ENCODE assay signal across 22 cellular contexts in genomic region chr2:168793596-168793995, GRCh38. TPM values are rescaled to one million over a fixed set of nuclear protein-coding genes. Genes with fewer than 3 reads are reported as not detected.
"Had no signal": no experiment of that assay in that cellular context is flagged by ENCODE, and none has a peak within 500 bp of the region (broad histone marks: within the 10 kb centered on the region; RNA-seq: fewer than 3 reads in every experiment).

No MANE protein-coding gene starts in this region.

- H3K4me3 ChIP-seq: dorsolateral prefrontal cortex, lung, mucosa of descending colon, neural progenitor cell, right lobe of liver, smooth muscle cell, suprapubic skin, transverse colon, upper lobe of right lung, uterus had no signal

- DNase-seq: dorsolateral prefrontal cortex; effector CD4-positive, alpha-beta T cell; head of caudate nucleus; kidney; mesenchymal stem cell; mucosa of descending colon; naive B cell; right lobe of liver; stimulated activated CD4-positive, alpha-beta T cell treated with anti-CD3 and anti-CD28 coated beads, Interleukin-12 subunit alpha, Interleukin-12 subunit beta, amount 100 ng/mL, for 4 hours; stimulated activated CD4-positive, alpha-beta T cell treated with anti-CD3 and anti-CD28 coated beads, Interleukin-1b, Interleukin-23, amount 100 ng/mL, for 48 hours; stimulated activated CD4-positive, alpha-beta T cell treated with anti-CD3 and anti-CD28 coated beads, Interleukin-4, amount 100 ng/mL, for 1 hour; stimulated activated CD8-positive, alpha-beta memory T cell treated with anti-CD3 and anti-CD28 coated beads, Interleukin-4, amount 100 ng/mL, for 48 hours; stimulated activated naive CD4-positive, alpha-beta T cell; stimulated activated naive CD8-positive, alpha-beta T cell treated with anti-CD3 and anti-CD28 coated beads, Interleukin-15, amount 100 ng/mL, for 72 hours; transverse colon; upper lobe of right lung; uterus had no signal

RNA-seq across cellular contexts. Expression of gene NOSTRIN, which starts 8.8 kb away (rescaled TPM):
- total RNA-seq: natural killer cell treated with Interleukin-12 subunit alpha and Interleukin-12 subunit beta and Interleukin-15 and Interleukin-18, amount 100 ng/mL, for 72 hours; smooth muscle cell had no signal
